In the genomic region with DNA sequence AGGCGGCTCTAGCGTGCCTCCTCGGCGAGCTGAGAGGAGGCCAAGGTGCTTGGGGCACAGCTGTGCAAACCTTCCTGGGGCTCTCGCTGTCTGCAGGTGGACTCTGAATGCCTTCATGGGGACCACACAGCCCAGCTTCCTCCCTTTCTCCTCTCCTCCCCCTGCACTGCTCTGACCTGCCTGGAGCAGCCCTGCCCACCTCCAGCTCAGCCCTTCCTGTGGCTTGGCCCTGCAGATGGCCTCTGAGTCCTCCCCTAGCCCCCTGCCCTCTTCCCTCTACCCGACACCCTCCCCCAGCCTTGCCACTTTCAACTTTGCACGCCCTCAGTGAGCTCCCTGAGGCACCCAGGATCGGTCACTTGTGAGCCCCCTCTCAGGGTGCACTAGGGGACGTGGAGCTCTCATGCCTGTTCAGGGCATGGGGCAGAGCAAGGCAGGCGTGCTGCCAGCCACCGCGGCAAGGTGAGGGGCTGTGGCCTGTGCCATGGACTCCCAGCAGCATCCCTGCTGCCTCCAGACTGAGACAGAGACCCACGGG, we compare ENCODE assay signal across 20 cellular contexts. TPM values are rescaled to one million over a fixed set of nuclear protein-coding genes. Genes with fewer than 3 reads are reported as not detected.
DNase-seq lines count a peak whose midpoint lies in the region; ATAC-seq, FAIRE-seq and TF ChIP-seq lines count a peak whose summit lies in the region.
"Had no signal": no experiment of that assay in that cellular context is flagged by ENCODE, and none has a peak within 500 bp of the region (broad histone marks: within the 10 kb centered on the region; RNA-seq: fewer than 3 reads in every experiment).

No MANE protein-coding gene starts in this region.

- CTCF ChIA-PET in IMR-90 (lab: Yijun Ruan, JAX): no interaction called here
- CTCF ChIA-PET in H1 (lab: Charles Lee; ENCODE audit: partially characterized antibody): interaction anchor here (1.0 to 7.5 kb wide), 4 partner anchors 17 to 208 kb away, joined by 4 to 59 read pairs (median 4); no protein-coding TSS in a partner anchor

- H3K9ac ChIP-seq in H9 (ENCODE audit: extremely low read depth, insufficient read length, low read length) (no peak overlapping the region), IMR-90 (ENCODE audit: low read depth, low read length) (no peak overlapping the region), H1 (replicated peaks in 1 of 4; ENCODE audit: extremely low read depth in 1 of 4, low read depth in 3 of 4, low read length in 3 of 4) (peak overlapping the region in 1 of 4 experiments; percentile 21; a peak in 2 of 7 replicates), neural progenitor cell (no peak overlapping the region)

- peak overlapping the region; percentile 24 for H3K27ac ChIP-seq in H9 (ENCODE audit: insufficient read length, low read depth, low read length)
- H3K27ac ChIP-seq in IMR-90 (ENCODE audit: insufficient read depth, low read length): no peak overlapping the region
- peak overlapping the region; percentile 44; the same call in 1 of the 2 replicates for H3K27ac ChIP-seq in H1 (ENCODE audit: low read depth, low read length)
- H3K27ac ChIP-seq in neural progenitor cell: no peak overlapping the region
- H3K27ac ChIP-seq: RWPE1, SJSA1 had no signal

- H3K4me3 Mint-ChIP-seq in H9 (peak overlapping the region in 1 of 2 experiments; percentile 42; a peak in 1 of 5 replicates), neural progenitor cell (no peak overlapping the region)
- H3K4me3 Mint-ChIP-seq: CD14-positive monocyte had no signal

- H2AK5ac ChIP-seq in H9 (ENCODE audit: insufficient read length, low read length): no peak overlapping the region
- H2AK5ac ChIP-seq in IMR-90 (ENCODE audit: low read depth, low read length): no peak overlapping the region
- 0 out of 2 replicates have a peak overlapping the region, but pooled peaks have one; percentile 2 for H2AK5ac ChIP-seq in H1 (ENCODE audit: low read depth, low read length)

- H3K79me2 ChIP-seq in H9 (ENCODE audit: insufficient read depth, low read length): no peaks in the 10 kb centered on the region
- no peaks in the 10 kb centered on the region for H3K79me2 ChIP-seq in H1 (ENCODE audit: control insufficient read depth in 1 of 2, insufficient read depth in 2 of 2, low read length in 2 of 2)
- no peaks in the 10 kb centered on the region for H3K79me2 ChIP-seq in neural progenitor cell (ENCODE audit: low read depth)

- H3K27ac Mint-ChIP-seq in H9: peak overlapping the region; percentile 55 to 99 (median 93)
- H3K27ac Mint-ChIP-seq in neural progenitor cell: no peak overlapping the region

- H3K4me2 ChIP-seq in H9 (ENCODE audit: insufficient read depth, insufficient read length, low read length): no peak overlapping the region
- no peak overlapping the region for H3K4me2 ChIP-seq in IMR-90 (ENCODE audit: low read depth, low read length)
- H3K4me2 ChIP-seq in H1 (ENCODE audit: insufficient read depth in 1 of 2, low read depth in 2 of 2, low read length in 2 of 2): peak overlapping the region; percentile 28 to 31; a peak in 3 of 4 replicates
- peak overlapping the region; percentile 56 for H3K4me2 ChIP-seq in neural progenitor cell

- no peak overlapping the region for H2BK20ac ChIP-seq in H9 (ENCODE audit: low read depth, low read length, poor library complexity, severe bottlenecking)
- H2BK20ac ChIP-seq in IMR-90 (ENCODE audit: low read depth, low read length): no peak overlapping the region
- peak overlapping the region; percentile 98; the same call in 1 of the 2 replicates for H2BK20ac ChIP-seq in H1 (ENCODE audit: low read length)

- peaks cover 8% of the 10 kb centered on the region; the same call in 1 of the 2 replicates for H3K36me3 ChIP-seq in IMR-90 (ENCODE audit: control insufficient read depth, insufficient read depth, low read length)
- no peaks in the 10 kb centered on the region for H3K36me3 ChIP-seq in H1 (ENCODE audit: control insufficient read depth in 2 of 4, insufficient read depth in 4 of 4, low read length in 3 of 4)
- H3K36me3 ChIP-seq in neural progenitor cell: no peaks in the 10 kb centered on the region
- H3K36me3 ChIP-seq: HAP-1 had no signal

- H2BK120ac ChIP-seq in H9 (ENCODE audit: low read depth, low read length, poor library complexity, severe bottlenecking) (no peak overlapping the region), IMR-90 (ENCODE audit: low read depth, low read length) (no peak overlapping the region), H1 (replicated peaks; ENCODE audit: low read depth, low read length) (peak overlapping the region; percentile 79)

- WGBS in H9 (ENCODE audit: extremely low coverage, insufficient read length, low lambda C conversion rate): no CpG with 5 or more reads among the region's 13 CpGs
- WGBS in IMR-90 (ENCODE audit: extremely low coverage in 2 of 2, insufficient read length in 1 of 2), 2 experiments: 64% methylated on average over 4 of the region's 13 CpGs; no CpG with 5 or more reads in 1 of the 2 experiments
- WGBS in H1 (ENCODE audit: extremely low coverage in 1 of 2, insufficient coverage in 1 of 2, insufficient read length in 1 of 2, insufficient replicate concordance in 2 of 2, low coverage in 1 of 2, low lambda C conversion rate in 2 of 2, missing lambda C conversion rate in 1 of 2), 2 experiments: 54% methylated on average over 13 of the region's 13 CpGs; no CpG with 5 or more reads in 1 of the 2 experiments

- TF ChIP-seq POLR2A in IMR-90 (IDR thresholded peaks at IDR 0.05; ENCODE audit: low read depth, low read length) (no peak), H1 (IDR thresholded peaks at IDR 0.05; ENCODE audit: control extremely low read depth in 1 of 2, low read depth in 2 of 2, low read length in 2 of 2) (no peak), erythroblast (IDR thresholded peaks at IDR 0.05; ENCODE audit: low read length) (no peak)

- TF ChIP-seq RAD21 in IMR-90 (IDR thresholded peaks at IDR 0.05; ENCODE audit: low read length): no peak
- no peak for TF ChIP-seq RAD21 in H1 (IDR thresholded peaks at IDR 0.05 in 1 of 2, conservative IDR thresholded peaks at IDR 0.05 in 1 of 2; ENCODE audit: low read depth in 2 of 2, low read length in 2 of 2)

- peaks cover 57 to 72% of the 10 kb centered on the region in 2 experiments for H3K4me1 Mint-ChIP-seq in H9
- peaks cover 30% of the 10 kb centered on the region for H3K4me1 Mint-ChIP-seq in neural progenitor cell
- H3K4me1 Mint-ChIP-seq: CD14-positive monocyte had no signal

- H3K9me3 ChIP-seq in H9 (ENCODE audit: control insufficient read depth, low read depth, low read length) (no peaks in the 10 kb centered on the region), IMR-90 (ENCODE audit: control insufficient read depth, insufficient read depth, low read length) (no peaks in the 10 kb centered on the region), H1 (ENCODE audit: insufficient read depth in 2 of 2, low read depth in 1 of 2, low read length in 1 of 2) (no peaks in the 10 kb centered on the region), neural progenitor cell (ENCODE audit: low read depth) (no peaks in the 10 kb centered on the region)
- H3K9me3 ChIP-seq: HAP-1, SJSA1 had no signal

- peak overlapping the region; percentile 5 for H2AK9ac ChIP-seq in IMR-90 (replicated peaks; ENCODE audit: low read depth, low read length, poor library complexity)

- H3K4me3 ChIP-seq in IMR-90 (ENCODE audit: insufficient read depth, low read depth, low read length): no peak overlapping the region
- no peak overlapping the region; a peak in 1 of 8 replicates for H3K4me3 ChIP-seq in H1 (ENCODE audit: extremely low read depth in 1 of 4, insufficient read depth in 2 of 4, low read depth in 3 of 4, low read length in 4 of 4)
- no peak overlapping the region for H3K4me3 ChIP-seq in neural progenitor cell
- H3K4me3 ChIP-seq: HAP-1, SJSA1 had no signal

- H3K36me3 Mint-ChIP-seq in H9 (ENCODE audit: insufficient read depth in 1 of 3, low read depth in 3 of 3) (peaks cover 2 to 5% (median 2%) of the 10 kb centered on the region in 3 experiments; a peak in 2 of 7 replicates), neural progenitor cell (no peaks in the 10 kb centered on the region)

- H3K14ac ChIP-seq in H9 (ENCODE audit: insufficient read depth, low read length) (no peak overlapping the region), IMR-90 (replicated peaks; ENCODE audit: low read depth, low read length) (no peak overlapping the region), H1 (ENCODE audit: insufficient read length) (no peak overlapping the region)

- H3K9me3 Mint-ChIP-seq in H9 (no peaks in the 10 kb centered on the region), neural progenitor cell (no peaks in the 10 kb centered on the region)
- H3K9me3 Mint-ChIP-seq: CD14-positive monocyte had no signal

- H3K4me1 ChIP-seq in H9 (ENCODE audit: insufficient read depth, low read length) (peaks cover 12% of the 10 kb centered on the region; the same call in 1 of the 2 replicates), IMR-90 (ENCODE audit: control insufficient read depth, insufficient read depth, low read length) (peaks cover 10% of the 10 kb centered on the region), H1 (replicated peaks in 1 of 4; ENCODE audit: control insufficient read depth in 3 of 4, insufficient read depth in 4 of 4, low read length in 3 of 4) (peaks cover 13 to 58% (median 43%) of the 10 kb centered on the region in 4 experiments), neural progenitor cell (peaks cover 61% of the 10 kb centered on the region)
- H3K4me1 ChIP-seq: HAP-1 had no signal

- H4K91ac ChIP-seq in H9 (ENCODE audit: insufficient read length, low read depth, low read length): no peak overlapping the region
- H4K91ac ChIP-seq in IMR-90 (ENCODE audit: insufficient read depth, low read depth, low read length): no peak overlapping the region
- peak overlapping the region; percentile 100 for H4K91ac ChIP-seq in H1 (replicated peaks; ENCODE audit: insufficient read length, low read length)

- H4K20me1 ChIP-seq in H9 (ENCODE audit: control insufficient read depth, insufficient read depth, insufficient read length) (no peaks in the 10 kb centered on the region), IMR-90 (ENCODE audit: insufficient read depth, low read length) (peaks cover 3% of the 10 kb centered on the region), H1 (replicated peaks in 1 of 2; ENCODE audit: control insufficient read depth in 1 of 2, insufficient read depth in 2 of 2, low read length in 2 of 2) (no peaks in the 10 kb centered on the region), neural progenitor cell (ENCODE audit: low read depth) (peaks cover 11% of the 10 kb centered on the region)

- H3K4ac ChIP-seq in H9 (ENCODE audit: low read depth, low read length) (no peak overlapping the region), IMR-90 (ENCODE audit: low read depth, low read length) (no peak overlapping the region), H1 (replicated peaks; ENCODE audit: insufficient read length, low read depth, low read length) (peak overlapping the region; percentile 57)

- TF ChIP-seq CTCF in H9 (conservative IDR thresholded peaks at IDR 0.05) (no peak), IMR-90 (conservative IDR thresholded peaks at IDR 0.05; ENCODE audit: low read depth, low read length) (no peak), H1 (IDR thresholded peaks at IDR 0.05; ENCODE audit: control extremely low read depth in 1 of 3, insufficient read depth in 1 of 3, low read depth in 1 of 3, low read length in 3 of 3) (no peak), neural progenitor cell (IDR thresholded peaks at IDR 0.05) (no peak)

- H3K23me2 ChIP-seq in H9 (ENCODE audit: insufficient read length, low read depth, low read length, poor library complexity, severe bottlenecking) (no peaks in the 10 kb centered on the region), H1 (ENCODE audit: low read depth, low read length) (no peaks in the 10 kb centered on the region)

- no peaks in the 10 kb centered on the region for H3K9me1 ChIP-seq in IMR-90 (ENCODE audit: insufficient read depth, low read length)

- no peak overlapping the region for H2BK15ac ChIP-seq in H9 (ENCODE audit: low read depth, low read length)
- no peak overlapping the region for H2BK15ac ChIP-seq in IMR-90 (ENCODE audit: low read depth, low read length)
- H2BK15ac ChIP-seq in H1 (ENCODE audit: low read length): peak overlapping the region; percentile 88; the same call in 1 of the 2 replicates

- H4K8ac ChIP-seq in H9 (replicated peaks; ENCODE audit: insufficient read length, low read depth, low read length) (no peak overlapping the region), IMR-90 (ENCODE audit: low read depth in 2 of 2, low read length in 2 of 2) (no peak overlapping the region), H1 (ENCODE audit: extremely low read depth, insufficient read depth, low read length) (peak overlapping the region; percentile 90)

- H2BK5ac ChIP-seq in H9 (ENCODE audit: insufficient read length, low read length) (no peak overlapping the region), IMR-90 (ENCODE audit: low read depth, low read length, poor library complexity, severe bottlenecking) (no peak overlapping the region), H1 (ENCODE audit: low read depth, low read length) (peak overlapping the region; percentile 97)

- H2AFZ ChIP-seq in H9 (ENCODE audit: low read length) (no peak overlapping the region), IMR-90 (replicated peaks; ENCODE audit: low read length, poor library complexity) (no peak overlapping the region), H1 (ENCODE audit: low read length) (no peak overlapping the region), neural progenitor cell (replicated peaks) (no peak overlapping the region)

- no peak for FAIRE-seq in H1 (lab: Jason Lieb, UNC)

- intact Hi-C loops in IMR-90 (cut with micrococcal nuclease): no loop called here

- H3K56ac ChIP-seq in H9 (ENCODE audit: insufficient read length, low read depth, low read length) (no peak overlapping the region), IMR-90 (ENCODE audit: extremely low read depth, insufficient read depth, low read length) (no peak overlapping the region), H1 (replicated peaks; ENCODE audit: insufficient read length, low read depth, low read length) (no peak overlapping the region)

- no peak for TF ChIP-seq EP300 in H1 (IDR thresholded peaks at IDR 0.05; ENCODE audit: borderline replicate concordance in 1 of 2, low read depth in 2 of 2, low read length in 2 of 2)

- peak overlapping the region; percentile 45 for H3K18ac ChIP-seq in H9 (ENCODE audit: insufficient read length, low read depth, low read length)
- no peak overlapping the region for H3K18ac ChIP-seq in IMR-90 (ENCODE audit: low read depth, low read length)
- peak overlapping the region; percentile 97 for H3K18ac ChIP-seq in H1 (ENCODE audit: extremely low read depth, low read length)

- peak; percentile 60 for DNase-seq in H9
- no peak for DNase-seq in IMR-90
- no peak for DNase-seq in H1 (ENCODE audit: low read depth in 1 of 2, low spot score in 2 of 2)
- no peak for DNase-seq in neural progenitor cell (ENCODE audit: low spot score)
- DNase-seq in NCI-H774 (lab: John Stamatoyannopoulos, UW): no peak
- no peak for DNase-seq in erythroblast (lab: John Stamatoyannopoulos, UW)
- DNase-seq in stimulated activated CD4-positive, alpha-beta T cell treated with anti-CD3 and anti-CD28 coated beads, Interleukin-15, amount 100 ng/mL, for 24 hours: no peak
- DNase-seq: COR-L47, DMS153, EL, Kasumi-1, MM.1S, NCI-H1105 treated with DMSO at 0.1 percent for 48 hours, NCI-H187 treated with DMSO at 0.1 percent for 48 hours, NCI-H2171 treated with DMSO at 0.1 percent for 48 hours, NCI-H748 treated with DMSO at 0.1 percent for 48 hours had no signal

- ATAC-seq in IMR-90 (ENCODE audit: low read depth): no peak; the same call in 1 of the 2 replicates

- H4K5ac ChIP-seq in H9 (ENCODE audit: insufficient read length, low read depth, low read length) (no peak overlapping the region), IMR-90 (ENCODE audit: low read depth, low read length) (no peak overlapping the region), H1 (ENCODE audit: insufficient read length, low read depth, low read length) (peak overlapping the region; percentile 73)

- dilution Hi-C loops in IMR-90 (cut with HindIII; ENCODE audit: low sequenced_read_pairs, unreplicated experiment): no loop called here

- H3K23ac ChIP-seq in H9 (ENCODE audit: insufficient read length, low read depth, low read length): no peak overlapping the region
- H3K23ac ChIP-seq in IMR-90 (ENCODE audit: low read depth, low read length): no peak overlapping the region
- no peak overlapping the region for H3K23ac ChIP-seq in H1 (ENCODE audit: insufficient read length)

- no peaks in the 10 kb centered on the region for H3K79me1 ChIP-seq in H9 (ENCODE audit: insufficient read depth, low read depth, low read length, poor library complexity, severe bottlenecking)
- H3K79me1 ChIP-seq in IMR-90 (ENCODE audit: low read depth in 1 of 2, low read length in 2 of 2): no peaks in the 10 kb centered on the region
- no peaks in the 10 kb centered on the region for H3K79me1 ChIP-seq in H1 (ENCODE audit: low read depth, low read length)

- H3F3A ChIP-seq in neural progenitor cell (ENCODE audit: low read depth): peaks cover 49% of the 10 kb centered on the region

- in situ Hi-C loops in IMR-90 (cut with MboI; ENCODE audit: low sequenced_read_pairs): no loop called here

- POLR2A ChIA-PET in IMR-90 (lab: Charles Lee; ENCODE audit: unreplicated experiment) (no interaction called here), H1 (lab: Charles Lee; ENCODE audit: partially characterized antibody) (interaction anchor here (0.5 to 1.4 kb wide), 6 partner anchors 11 to 263 kb away, joined by 3 read pairs; no protein-coding TSS in a partner anchor)

- BruUV-seq in IMR-90 (replicated peaks; lab: Mats Ljungman, UMichigan): no TSS peak

- H3K27me3 Mint-ChIP-seq in H9 (ENCODE audit: low read depth): no peaks in the 10 kb centered on the region
- peaks cover 6% of the 10 kb centered on the region for H3K27me3 Mint-ChIP-seq in neural progenitor cell (ENCODE audit: insufficient read depth, low read depth)

- no peak overlapping the region for H3T11ph ChIP-seq in H9 (ENCODE audit: low read length)

- H3K27me3 ChIP-seq in H9 (ENCODE audit: insufficient read depth, low read length): no peaks in the 10 kb centered on the region
- no peaks in the 10 kb centered on the region for H3K27me3 ChIP-seq in IMR-90 (ENCODE audit: control insufficient read depth, insufficient read depth, low read length)
- no peaks in the 10 kb centered on the region; a peak in 1 of 7 replicates for H3K27me3 ChIP-seq in H1 (replicated peaks in 1 of 4; ENCODE audit: control insufficient read depth in 3 of 4, extremely low read depth in 1 of 4, insufficient read depth in 3 of 4, low read length in 3 of 4)
- no peaks in the 10 kb centered on the region for H3K27me3 ChIP-seq in neural progenitor cell
- H3K27me3 ChIP-seq: SJSA1 had no signal

- H2BK12ac ChIP-seq in H9 (ENCODE audit: insufficient read length, low read depth, low read length) (no peak overlapping the region), H1 (ENCODE audit: low read depth, low read length) (peak overlapping the region; percentile 86; the same call in 1 of the 2 replicates)

RNA-seq across cellular contexts. Expression of a gene that starts 31.4 kb away (rescaled TPM):
- total RNA-seq in H9 (2021): 19.0 and 21.1 TPM in 2 replicates
- 20.8 and 25.0 TPM in 2 replicates for total RNA-seq in IMR-90 (2012; rRNA removed)
- 30.3 and 34.0 TPM in 2 replicates for polyA plus RNA-seq in IMR-90 (2012; rRNA removed)
- polyA plus RNA-seq in IMR-90 (2012; cell fraction: cytosol; rRNA removed): 23.8 and 28.1 TPM in 2 replicates
- polyA plus RNA-seq in IMR-90 (2012; cell fraction: nucleus; rRNA removed; ENCODE audit: low replicate concordance): 59.4 and 83.4 TPM in 2 replicates
- 21.9 and 22.8 TPM in 2 replicates for total RNA-seq in H1 (2021; fragmentation: NEBNext Ultra II Directional; extraction: Animal tissue kit (Norgen Biotek cat#: 25700))
- polyA plus RNA-seq in H1 (2011; rRNA removed): 12.4 and 17.7 TPM in 2 replicates
- polyA plus RNA-seq in H1 (2011; cell fraction: cytosol; rRNA removed): 16.1 TPM
- polyA plus RNA-seq in H1 (2011; cell fraction: nucleus; rRNA removed): 29.8 TPM
- 10.6 to 14.5 TPM (median 13.2 TPM) in 4 replicates for polyA plus RNA-seq in H1 (2012, experiment 1 of 2)
- 12.1 TPM for polyA plus RNA-seq in H1 (2012, experiment 2 of 2)
- 13.9 TPM for polyA plus RNA-seq in H1 (2013, experiment 1 of 2)
- 12.0 TPM for polyA plus RNA-seq in H1 (2013, experiment 2 of 2)
- polyA minus RNA-seq in H1 (2011; rRNA and poly(A)+ RNA removed): 7.1 and 10.5 TPM in 2 replicates
- polyA minus RNA-seq in H1 (2011; cell fraction: cytosol; rRNA and poly(A)+ RNA removed): 9.5 TPM
- 7.6 TPM for polyA minus RNA-seq in H1 (2011; cell fraction: nucleus; rRNA and poly(A)+ RNA removed)
- total RNA-seq in neural progenitor cell (ENCODE audit: low replicate concordance): 18.0 and 39.0 TPM in 2 replicates

RNA-seq across cellular contexts. Expression of a gene that starts 53.8 kb away (rescaled TPM):
- 90.3 and 98.1 TPM in 2 replicates for total RNA-seq in H9 (2021)
- 44.7 and 51.3 TPM in 2 replicates for total RNA-seq in IMR-90 (2012; rRNA removed)
- 33.5 and 41.0 TPM in 2 replicates for polyA plus RNA-seq in IMR-90 (2012; rRNA removed)
- 12.2 and 12.7 TPM in 2 replicates for polyA plus RNA-seq in IMR-90 (2012; cell fraction: cytosol; rRNA removed)
- 9.4 and 33.2 TPM in 2 replicates for polyA plus RNA-seq in IMR-90 (2012; cell fraction: nucleus; rRNA removed; ENCODE audit: low replicate concordance)
- total RNA-seq in H1 (2021; fragmentation: NEBNext Ultra II Directional; extraction: Animal tissue kit (Norgen Biotek cat#: 25700)): 95.8 and 101 TPM in 2 replicates
- polyA plus RNA-seq in H1 (2011; rRNA removed): 20.9 and 28.1 TPM in 2 replicates
- polyA plus RNA-seq in H1 (2011; cell fraction: cytosol; rRNA removed): 28.5 TPM
- polyA plus RNA-seq in H1 (2011; cell fraction: nucleus; rRNA removed): 32.3 TPM
- polyA plus RNA-seq in H1 (2012, experiment 1 of 2): 38.2 to 61.7 TPM (median 47.8 TPM) in 4 replicates
- 8.1 TPM for polyA plus RNA-seq in H1 (2012, experiment 2 of 2)
- 33.8 TPM for polyA plus RNA-seq in H1 (2013, experiment 1 of 2)
- polyA plus RNA-seq in H1 (2013, experiment 2 of 2): 35.8 TPM
- polyA minus RNA-seq in H1 (2011; rRNA and poly(A)+ RNA removed): 84.6 and 115 TPM in 2 replicates
- polyA minus RNA-seq in H1 (2011; cell fraction: cytosol; rRNA and poly(A)+ RNA removed): 21.4 TPM
- polyA minus RNA-seq in H1 (2011; cell fraction: nucleus; rRNA and poly(A)+ RNA removed): 25.4 TPM
- 44.7 and 61.4 TPM in 2 replicates for total RNA-seq in neural progenitor cell (ENCODE audit: low replicate concordance)

Comparison
In these comparisons a context has a peak if more than half of its experiments do, and no peak if none do; other contexts are left out.
1. H3K27ac ChIP-seq: peak in H9 (single experiment) and H1 (single experiment); none in IMR-90 (single experiment) and neural progenitor cell (single experiment).
2. H3K4me2 ChIP-seq: peak in H1 (2 of 2) and neural progenitor cell (single experiment); none in H9 (single experiment) and IMR-90 (single experiment).